Comparison of ENCODE assay signal across 9 cellular contexts in genomic region chr11:64998690-64999431, GRCh38. TPM values are rescaled to one million over a fixed set of nuclear protein-coding genes. Genes with fewer than 3 reads are reported as not detected.
DNase-seq lines count a peak whose midpoint lies in the region; ATAC-seq and TF ChIP-seq lines count a peak whose summit lies in the region.
"Had no signal": no experiment of that assay in that cellular context is flagged by ENCODE, and none has a peak within 500 bp of the region (broad histone marks: within the 10 kb centered on the region; RNA-seq: fewer than 3 reads in every experiment).

No MANE protein-coding gene starts in this region.

- no TSS peak for BruUV-seq in Caco-2 (replicated peaks; lab: Mats Ljungman, UMichigan)

- no peak overlapping the region for H3K4me3 Mint-ChIP-seq in Caco-2 (ENCODE audit: unreplicated experiment)
- peak overlapping the region; percentile 51 for H3K4me3 Mint-ChIP-seq in WTC11

- no peaks in the 10 kb centered on the region for H3K9me3 ChIP-seq in Caco-2
- no peaks in the 10 kb centered on the region for H3K9me3 ChIP-seq in MG63
- no peaks in the 10 kb centered on the region for H3K9me3 ChIP-seq in thyroid gland
- H3K9me3 ChIP-seq: heart left ventricle had no signal

- no peaks in the 10 kb centered on the region for H3K9me3 Mint-ChIP-seq in Caco-2 (ENCODE audit: unreplicated experiment)
- no peaks in the 10 kb centered on the region for H3K9me3 Mint-ChIP-seq in WTC11

- H3K36me3 Mint-ChIP-seq in Caco-2 (ENCODE audit: insufficient read depth, unreplicated experiment): no peaks in the 10 kb centered on the region
- H3K36me3 Mint-ChIP-seq in WTC11: no peaks in the 10 kb centered on the region

- no peaks in the 10 kb centered on the region for H3K27me3 ChIP-seq in Caco-2 (replicated peaks; ENCODE audit: control insufficient read depth, insufficient read depth, low read length)
- H3K27me3 ChIP-seq in MG63: no peaks in the 10 kb centered on the region
- H3K27me3 ChIP-seq in thyroid gland: no peaks in the 10 kb centered on the region
- H3K27me3 ChIP-seq: heart left ventricle had no signal

- TF ChIP-seq POLR2A in thyroid gland (IDR thresholded peaks at IDR 0.05): no peak

- POLR2A ChIA-PET in Caco-2 (lab: Charles Lee): interaction anchor here (0.6 to 1.1 kb wide), 3 partner anchors 30 to 504 kb away, joined by 3 to 12 read pairs (median 10); no protein-coding TSS in a partner anchor
- POLR2A ChIA-PET in WTC11 (lab: Charles Lee): no interaction called here

- peak; percentile 71 to 86 for DNase-seq in Caco-2
- DNase-seq in HT-29 (ENCODE audit: low spot score): peak; percentile 68
- DNase-seq in WTC11 (ENCODE audit: low spot score): no peak
- peak; percentile 46 for DNase-seq in myocyte (ENCODE audit: low read depth)
- no peak for DNase-seq in MG63
- DNase-seq in thyroid gland: no peak
- DNase-seq: heart left ventricle had no signal

- H3K27ac ChIP-seq in thyroid gland: no peak overlapping the region
- H3K27ac ChIP-seq: heart left ventricle had no signal

- no peak for TF ChIP-seq CTCF in Caco-2 (IDR thresholded peaks at IDR 0.05; ENCODE audit: insufficient read depth in 1 of 2, low read depth in 1 of 2, low read length in 1 of 2, severe bottlenecking in 1 of 2, unreplicated experiment in 1 of 2)
- no peak for TF ChIP-seq CTCF in WTC11 (IDR thresholded peaks at IDR 0.05)
- no peak for TF ChIP-seq CTCF in thyroid gland (IDR thresholded peaks at IDR 0.05)

- no peaks in the 10 kb centered on the region for H3K27me3 Mint-ChIP-seq in Caco-2 (ENCODE audit: insufficient read depth, unreplicated experiment)
- H3K27me3 Mint-ChIP-seq in WTC11 (ENCODE audit: low read depth): no peaks in the 10 kb centered on the region

- H3K4me1 Mint-ChIP-seq in Caco-2 (ENCODE audit: low read depth, unreplicated experiment): peaks cover 26% of the 10 kb centered on the region
- H3K4me1 Mint-ChIP-seq in WTC11: peaks cover 18% of the 10 kb centered on the region

- ATAC-seq in WTC11: no peak
- no peak for ATAC-seq in GM18502 (IDR thresholded peaks at IDR 0.05; ENCODE audit: poor library complexity, unreplicated experiment)
- ATAC-seq: heart left ventricle had no signal

- CTCF ChIA-PET in Caco-2 (lab: Charles Lee) (interaction anchor here (0.6 to 1.4 kb wide), 5 partner anchors 11 to 123 kb away, joined by 3 to 15 read pairs (median 5); partner anchors contain the start of gene MRPL49), WTC11 (lab: Charles Lee) (interaction anchor here (0.7 to 4.5 kb wide), 5 partner anchors 15 to 433 kb away, joined by 3 to 39 read pairs (median 28); partner anchors contain the start of genes ARL2 and GPHA2)

- H3K36me3 ChIP-seq in Caco-2 (ENCODE audit: control insufficient read depth, insufficient read depth, low read length): no peaks in the 10 kb centered on the region
- H3K36me3 ChIP-seq in MG63: no peaks in the 10 kb centered on the region
- no peaks in the 10 kb centered on the region for H3K36me3 ChIP-seq in thyroid gland

- WGBS in thyroid gland, 2 donors: 75 to 86% methylated on average over 9 of the region's 9 CpGs

- H3K27ac Mint-ChIP-seq in Caco-2 (ENCODE audit: unreplicated experiment) (peak overlapping the region; percentile 14), WTC11 (no peak overlapping the region; the same call in 1 of the 2 replicates)

- H3K4me3 ChIP-seq in Caco-2 (ENCODE audit: low read depth, low read length): no peak overlapping the region
- no peak overlapping the region for H3K4me3 ChIP-seq in MG63
- H3K4me3 ChIP-seq in thyroid gland (replicated peaks in 1 of 3): no peak overlapping the region
- H3K4me3 ChIP-seq: heart left ventricle had no signal

- intact Hi-C loops in Caco-2 (cut with micrococcal nuclease; ENCODE audit: unreplicated experiment): loop anchor here (5.0 kb wide), 1 partner anchor 152 kb away; no protein-coding TSS in a partner anchor
- intact Hi-C loops in thyroid gland (cut with DNase I): loop anchor here (10.0 kb wide), 1 partner anchor 64 kb away; the partner anchor contains the start of gene GPHA2

- peaks cover 37% of the 10 kb centered on the region for H3K4me1 ChIP-seq in Caco-2
- peaks cover 8 to 15% of the 10 kb centered on the region in 2 donors for H3K4me1 ChIP-seq in thyroid gland

TF ChIP-seq in WTC11, 78 proteins besides CTCF, POLR2A, EP300 and RAD21:
- no peak for TF ChIP-seq ATF2 (CRISPR knock-in tag; IDR thresholded peaks at IDR 0.05; ENCODE audit: borderline replicate concordance, low read depth)
- no peak for TF ChIP-seq NR2C2 (CRISPR knock-in tag; IDR thresholded peaks at IDR 0.05)
- TF ChIP-seq USF2 (CRISPR knock-in tag; IDR thresholded peaks at IDR 0.05): no peak
- no peak for TF ChIP-seq KAT7 (CRISPR knock-in tag; IDR thresholded peaks at IDR 0.05; ENCODE audit: borderline replicate concordance)
- TF ChIP-seq ZMAT4 (CRISPR knock-in tag; IDR thresholded peaks at IDR 0.05): no peak
- no peak for TF ChIP-seq NR1H2 (CRISPR knock-in tag; IDR thresholded peaks at IDR 0.05)

RNA-seq across cellular contexts. Expression of gene BATF2, which starts 2.1 kb away (rescaled TPM):
- total RNA-seq in Caco-2 (2022) (0.79 and 1.4 TPM in 2 replicates), WTC11 (2021) (1.3 to 3.2 TPM (median 2.2 TPM) in 3 replicates), myocyte (0.21 and 1.2 TPM in 2 replicates), thyroid gland (1 to 10 TPM; 1.2 to 9.1 (median 2.3) TPM)
- 1.6 and 2.5 TPM in 2 replicates for total RNA-seq in HT-29 (2014; rRNA removed; shearing (Covaris generic))
- polyA plus RNA-seq in myocyte (2012): 0.39 TPM
- total RNA-seq in MG63 (2014; rRNA removed; shearing (Covaris generic); ENCODE audit: low replicate concordance): 1.3 TPM in 1 of 2 replicates, not detected in the other

RNA-seq across cellular contexts. Expression of gene ARL2, which starts 15.1 kb away (rescaled TPM):
- total RNA-seq in Caco-2 (2022) (91.7 and 103 TPM in 2 replicates), WTC11 (2021) (171 to 248 TPM (median 235 TPM) in 3 replicates), myocyte (134 TPM in 2 replicates), thyroid gland (100 to 1,000 TPM in 3 of 4 donors, 10 to 100 TPM in 1; 76.6 to 166 (median 119) TPM)
- 103 and 104 TPM in 2 replicates for total RNA-seq in HT-29 (2014; rRNA removed; shearing (Covaris generic))
- 205 TPM for polyA plus RNA-seq in myocyte (2012)
- 170 and 249 TPM in 2 replicates for total RNA-seq in MG63 (2014; rRNA removed; shearing (Covaris generic); ENCODE audit: low replicate concordance)

RNA-seq across cellular contexts. Expression of gene MAJIN, which starts 27.0 kb away (rescaled TPM):
- total RNA-seq in Caco-2 (2022): not detected in 2 replicates
- total RNA-seq in HT-29 (2014; rRNA removed; shearing (Covaris generic)): not detected in 2 replicates
- not detected in 3 replicates for total RNA-seq in WTC11 (2021)
- total RNA-seq in myocyte: not detected in 2 replicates
- polyA plus RNA-seq in myocyte (2012): not detected
- total RNA-seq in MG63 (2014; rRNA removed; shearing (Covaris generic); ENCODE audit: low replicate concordance): not detected in 2 replicates
- under 1 TPM in 1 of 4 donors, not detected in 3; 0.27 TPM for total RNA-seq in thyroid gland
- total RNA-seq: heart left ventricle, SK-MEL-5 had no signal
- polyA plus RNA-seq: heart left ventricle had no signal

RNA-seq across cellular contexts. Expression of gene SNX15, which starts 28.4 kb away (rescaled TPM):
- total RNA-seq in Caco-2 (2022) (35.5 and 35.8 TPM in 2 replicates), WTC11 (2021) (16.7 to 19.6 TPM (median 17.6 TPM) in 3 replicates), myocyte (12.5 and 21.3 TPM in 2 replicates), thyroid gland (10 to 100 TPM; 11.6 to 36.4 (median 19.2) TPM)
- total RNA-seq in HT-29 (2014; rRNA removed; shearing (Covaris generic)): 26.5 and 36.1 TPM in 2 replicates
- polyA plus RNA-seq in myocyte (2012): 21.8 TPM
- 11.2 and 18.5 TPM in 2 replicates for total RNA-seq in MG63 (2014; rRNA removed; shearing (Covaris generic); ENCODE audit: low replicate concordance)

RNA-seq across cellular contexts. Expression of gene SAC3D1, which starts 42.1 kb away (rescaled TPM):
- total RNA-seq in Caco-2 (2022) (21.2 and 21.6 TPM in 2 replicates), WTC11 (2021) (22.2 to 26.2 TPM (median 22.8 TPM) in 3 replicates), myocyte (20.4 and 32.5 TPM in 2 replicates), thyroid gland (10 to 100 TPM in 1 of 4 donors, 1 to 10 TPM in 3; 2.1 to 13.1 (median 6.0) TPM)
- 52.4 and 52.5 TPM in 2 replicates for total RNA-seq in HT-29 (2014; rRNA removed; shearing (Covaris generic))
- polyA plus RNA-seq in myocyte (2012): 13.7 TPM
- 42.1 and 54.8 TPM in 2 replicates for total RNA-seq in MG63 (2014; rRNA removed; shearing (Covaris generic); ENCODE audit: low replicate concordance)

Comparison
In these comparisons a context has a peak if more than half of its experiments do, and no peak if none do; other contexts are left out.
1. DNase-seq: peak in Caco-2 (2 of 2), HT-29 (single experiment) and myocyte (single experiment); none in WTC11 (single experiment), MG63 (single experiment) and thyroid gland (0 of 2).